ENCODE assay signal across 1 cellular context in genomic region chr15:43133429-43134156, GRCh38.
TF ChIP-seq lines count a peak whose summit lies in the region.

Gene TMEM62, plus strand, starts transcription at chr15:43133586. Its CDS starts 217 bp downstream, at chr15:43133803.

TF ChIP-seq in K562, 482 proteins besides CTCF, POLR2A, EP300 and RAD21 (continued from another document and continues in another):
- TF ChIP-seq NR2F6 (CRISPR knock-in tag; IDR thresholded peaks at IDR 0.05) (no peak), CBFA2T3 (IDR thresholded peaks at IDR 0.05) (no peak), DMBX1 (CRISPR knock-in tag; IDR thresholded peaks at IDR 0.05; ENCODE audit: borderline replicate concordance) (no peak), RAD51 (IDR thresholded peaks at IDR 0.05; ENCODE audit: borderline replicate concordance, low read depth) (no peak), DDX20 (tag; IDR thresholded peaks at IDR 0.05; ENCODE audit: low read depth) (no peak), ZNF707 (CRISPR knock-in tag; conservative IDR thresholded peaks at IDR 0.05) (no peak), RNF219 (CRISPR knock-in tag; IDR thresholded peaks at IDR 0.05) (no peak), CREBBP (IDR thresholded peaks at IDR 0.05; ENCODE audit: low read depth, low read length) (no peak), ZC3H11A (IDR thresholded peaks at IDR 0.05; ENCODE audit: low read depth, low read length) (no peak), BHLHE40 (IDR thresholded peaks at IDR 0.05; ENCODE audit: low read length) (no peak; the same call in 1 of the 2 replicates), MAZ (CRISPR knock-in tag; conservative IDR thresholded peaks at IDR 0.05 in 1 of 2, IDR thresholded peaks at IDR 0.05 in 1 of 2) (peak in 1 of 2 experiments; percentile 49; a peak in 3 of 4 replicates), TBP (optimal IDR thresholded peaks at IDR 0.05; ENCODE audit: low read depth, low read length) (peak; percentile 44), ZNF830 (CRISPR knock-in tag; IDR thresholded peaks at IDR 0.05) (peak; percentile 69; the same call in 1 of the 2 replicates), HDAC6 (IDR thresholded peaks at IDR 0.05; ENCODE audit: low read depth, low read length) (no peak), IFI16 (CRISPR knock-in tag; IDR thresholded peaks at IDR 0.05) (no peak), AFF1 (IDR thresholded peaks at IDR 0.05; ENCODE audit: low read depth in 1 of 2, partially characterized antibody in 2 of 2) (peak in 1 of 2 experiments; percentile 4), ZNF280A (IDR thresholded peaks at IDR 0.05; ENCODE audit: low read depth, partially characterized antibody) (no peak), MTA3 (IDR thresholded peaks at IDR 0.05; ENCODE audit: borderline replicate concordance) (peak; percentile 87), ARID2 (IDR thresholded peaks at IDR 0.05) (no peak), XRCC3 (IDR thresholded peaks at IDR 0.05) (no peak), ARID3A (IDR thresholded peaks at IDR 0.05; ENCODE audit: borderline replicate concordance, low read depth, low read length) (no peak), JUNB (CRISPR knock-in tag; conservative IDR thresholded peaks at IDR 0.05) (no peak), ZNF232 (CRISPR knock-in tag; IDR thresholded peaks at IDR 0.05) (peak; percentile 77; the same call in 1 of the 2 replicates), LCOR (CRISPR knock-in tag; IDR thresholded peaks at IDR 0.05) (0 out of 2 replicates have a peak, but pooled peaks have one; percentile 59), RFX1 (IDR thresholded peaks at IDR 0.05) (no peak), ZBTB8A (IDR thresholded peaks at IDR 0.05; ENCODE audit: partially characterized antibody) (no peak), POLR2AphosphoS2 (IDR thresholded peaks at IDR 0.05; ENCODE audit: low read length) (no peak), MTF1 (CRISPR knock-in tag; IDR thresholded peaks at IDR 0.05; ENCODE audit: borderline replicate concordance) (no peak), E4F1 (CRISPR knock-in tag; IDR thresholded peaks at IDR 0.05; ENCODE audit: borderline replicate concordance) (no peak), GTF2F1 (IDR thresholded peaks at IDR 0.05; ENCODE audit: low read depth, low read length) (no peak), ZZZ3 (IDR thresholded peaks at IDR 0.05) (no peak), ATF3 (IDR thresholded peaks at IDR 0.05) (no peak), ATF3 (CRISPR knock-in tag; conservative IDR thresholded peaks at IDR 0.05) (no peak), HNRNPH1 (optimal IDR thresholded peaks at IDR 0.05; ENCODE audit: low read depth, low read length) (no peak), THRAP3 (IDR thresholded peaks at IDR 0.05; ENCODE audit: borderline replicate concordance) (no peak), ILF3 (IDR thresholded peaks at IDR 0.05; ENCODE audit: borderline replicate concordance) (no peak; the same call in 1 of the 2 replicates), CEBPG (CRISPR knock-in tag; IDR thresholded peaks at IDR 0.05) (no peak), CEBPG (tag; conservative IDR thresholded peaks at IDR 0.05 in 1 of 2, IDR thresholded peaks at IDR 0.05 in 1 of 2) (no peak), GTF2A2 (tag; IDR thresholded peaks at IDR 0.05) (no peak), CBX1 (IDR thresholded peaks at IDR 0.05; ENCODE audit: low read depth) (peak; percentile 79; the same call in 1 of the 2 replicates), HDAC2 (IDR thresholded peaks at IDR 0.05) (no peak), ZNF695 (CRISPR knock-in tag; IDR thresholded peaks at IDR 0.05) (no peak), CREM (IDR thresholded peaks at IDR 0.05; ENCODE audit: low read depth) (peak; percentile 12; the same call in 1 of the 2 replicates)
- TF ChIP-seq, protein P1, sequence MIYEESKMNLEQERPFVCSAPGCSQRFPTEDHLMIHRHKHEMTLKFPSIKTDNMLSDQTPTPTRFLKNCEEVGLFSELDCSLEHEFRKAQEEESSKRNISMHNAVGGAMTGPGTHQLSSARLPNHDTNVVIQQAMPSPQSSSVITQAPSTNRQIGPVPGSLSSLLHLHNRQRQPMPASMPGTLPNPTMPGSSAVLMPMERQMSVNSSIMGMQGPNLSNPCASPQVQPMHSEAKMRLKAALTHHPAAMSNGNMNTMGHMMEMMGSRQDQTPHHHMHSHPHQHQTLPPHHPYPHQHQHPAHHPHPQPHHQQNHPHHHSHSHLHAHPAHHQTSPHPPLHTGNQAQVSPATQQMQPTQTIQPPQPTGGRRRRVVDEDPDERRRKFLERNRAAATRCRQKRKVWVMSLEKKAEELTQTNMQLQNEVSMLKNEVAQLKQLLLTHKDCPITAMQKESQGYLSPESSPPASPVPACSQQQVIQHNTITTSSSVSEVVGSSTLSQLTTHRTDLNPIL (CRISPR knock-in tag; IDR thresholded peaks at IDR 0.05) = no peak
- TF ChIP-seq, protein P2, sequence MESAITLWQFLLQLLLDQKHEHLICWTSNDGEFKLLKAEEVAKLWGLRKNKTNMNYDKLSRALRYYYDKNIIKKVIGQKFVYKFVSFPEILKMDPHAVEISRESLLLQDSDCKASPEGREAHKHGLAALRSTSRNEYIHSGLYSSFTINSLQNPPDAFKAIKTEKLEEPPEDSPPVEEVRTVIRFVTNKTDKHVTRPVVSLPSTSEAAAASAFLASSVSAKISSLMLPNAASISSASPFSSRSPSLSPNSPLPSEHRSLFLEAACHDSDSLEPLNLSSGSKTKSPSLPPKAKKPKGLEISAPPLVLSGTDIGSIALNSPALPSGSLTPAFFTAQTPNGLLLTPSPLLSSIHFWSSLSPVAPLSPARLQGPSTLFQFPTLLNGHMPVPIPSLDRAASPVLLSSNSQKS (CRISPR knock-in tag; IDR thresholded peaks at IDR 0.05) = no peak
- TF ChIP-seq, protein P3, sequence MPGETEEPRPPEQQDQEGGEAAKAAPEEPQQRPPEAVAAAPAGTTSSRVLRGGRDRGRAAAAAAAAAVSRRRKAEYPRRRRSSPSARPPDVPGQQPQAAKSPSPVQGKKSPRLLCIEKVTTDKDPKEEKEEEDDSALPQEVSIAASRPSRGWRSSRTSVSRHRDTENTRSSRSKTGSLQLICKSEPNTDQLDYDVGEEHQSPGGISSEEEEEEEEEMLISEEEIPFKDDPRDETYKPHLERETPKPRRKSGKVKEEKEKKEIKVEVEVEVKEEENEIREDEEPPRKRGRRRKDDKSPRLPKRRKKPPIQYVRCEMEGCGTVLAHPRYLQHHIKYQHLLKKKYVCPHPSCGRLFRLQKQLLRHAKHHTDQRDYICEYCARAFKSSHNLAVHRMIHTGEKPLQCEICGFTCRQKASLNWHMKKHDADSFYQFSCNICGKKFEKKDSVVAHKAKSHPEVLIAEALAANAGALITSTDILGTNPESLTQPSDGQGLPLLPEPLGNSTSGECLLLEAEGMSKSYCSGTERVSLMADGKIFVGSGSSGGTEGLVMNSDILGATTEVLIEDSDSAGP (CRISPR knock-in tag; IDR thresholded peaks at IDR 0.05) = no peak
- TF ChIP-seq, protein P4, sequence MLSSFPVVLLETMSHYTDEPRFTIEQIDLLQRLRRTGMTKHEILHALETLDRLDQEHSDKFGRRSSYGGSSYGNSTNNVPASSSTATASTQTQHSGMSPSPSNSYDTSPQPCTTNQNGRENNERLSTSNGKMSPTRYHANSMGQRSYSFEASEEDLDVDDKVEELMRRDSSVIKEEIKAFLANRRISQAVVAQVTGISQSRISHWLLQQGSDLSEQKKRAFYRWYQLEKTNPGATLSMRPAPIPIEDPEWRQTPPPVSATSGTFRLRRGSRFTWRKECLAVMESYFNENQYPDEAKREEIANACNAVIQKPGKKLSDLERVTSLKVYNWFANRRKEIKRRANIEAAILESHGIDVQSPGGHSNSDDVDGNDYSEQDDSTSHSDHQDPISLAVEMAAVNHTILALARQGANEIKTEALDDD (IDR thresholded peaks at IDR 0.05) = 0 out of 2 replicates have a peak, but pooled peaks have one; percentile 23
